In the genomic region with DNA sequence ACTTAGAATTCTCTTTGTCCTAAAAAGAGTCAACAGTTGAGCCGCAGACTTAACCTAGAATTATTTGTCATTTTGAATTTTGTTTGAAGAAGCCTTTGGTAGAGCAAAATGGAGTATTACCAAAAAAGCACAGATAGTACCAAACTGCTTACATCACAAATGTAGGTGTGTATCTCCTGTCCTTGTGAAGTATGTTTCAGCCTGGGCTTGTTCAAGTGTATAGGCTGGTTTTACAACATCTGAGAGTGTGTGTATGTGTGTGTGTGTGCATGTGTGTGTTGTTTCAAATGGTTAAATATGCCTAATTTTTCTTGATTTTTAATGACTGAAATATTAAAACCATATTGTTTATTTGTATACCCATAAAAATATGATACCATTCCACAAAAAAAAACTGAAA, we compare ENCODE assay signal across 14 cellular contexts.
DNase-seq lines count a peak whose midpoint lies in the region; ATAC-seq and TF ChIP-seq lines count a peak whose summit lies in the region.
"Had no signal": no experiment of that assay in that cellular context is flagged by ENCODE, and none has a peak within 500 bp of the region (broad histone marks: within the 10 kb centered on the region; RNA-seq: fewer than 3 reads in every experiment).

No MANE protein-coding gene starts in this region.

- H3K9me3 ChIP-seq in breast epithelium: no peaks in the 10 kb centered on the region

- H3K27ac Mint-ChIP-seq in nephron (peak overlapping the region in 2 of 3 experiments; percentile 95 to 96), Calu3 (ENCODE audit: unreplicated experiment) (no peak overlapping the region)
- H3K27ac Mint-ChIP-seq in stimulated activated naive B cell treated with anti-CD40 and anti-IgM and Interleukin-4, amounts not matched to agents 10 μg/mL and 1 μg/mL and 100 μg/mL, for 72 hours: no peak overlapping the region
- H3K27ac Mint-ChIP-seq: neural progenitor cell had no signal

- H3K27me3 ChIP-seq in ACC112 (ENCODE audit: insufficient read depth, low read length) (no peaks in the 10 kb centered on the region), breast epithelium (no peaks in the 10 kb centered on the region)
- H3K27me3 ChIP-seq: brain microvascular endothelial cell, neural progenitor cell had no signal

- no TSS peak for BruUV-seq in Calu3 (replicated peaks; lab: Mats Ljungman, UMichigan)

- H2AFZ ChIP-seq in ACC112 (ENCODE audit: low read length, unreplicated experiment): no peak overlapping the region
- H2AFZ ChIP-seq: neural progenitor cell had no signal

- H3K79me2 ChIP-seq in ACC112 (ENCODE audit: control insufficient read depth, insufficient read depth, low read length, unreplicated experiment): no peaks in the 10 kb centered on the region

- peaks cover 47% of the 10 kb centered on the region for H3K4me1 Mint-ChIP-seq in nephron
- peaks cover 0 to 3% of the 10 kb centered on the region in 2 donors for H3K4me1 Mint-ChIP-seq in stimulated activated naive B cell treated with anti-CD40 and anti-IgM and Interleukin-4, amounts not matched to agents 10 μg/mL and 1 μg/mL and 100 μg/mL, for 72 hours
- peaks cover 17% of the 10 kb centered on the region for H3K4me1 Mint-ChIP-seq in Calu3 (ENCODE audit: low read depth, unreplicated experiment)

- DNase-seq in NCI-H510A treated with DMSO at 0.1 percent for 48 hours (lab: John Stamatoyannopoulos, UW): peak; percentile 31
- DNase-seq in breast epithelium (ENCODE audit: low spot score in 2 of 2): no peak
- no peak for DNase-seq in Right ventricle myocardium inferior (ENCODE audit: missing footprints)
- no peak for DNase-seq in stimulated activated naive B cell treated with anti-CD40 and anti-IgM and Interleukin-4, amounts not matched to agents 10 μg/mL and 1 μg/mL and 100 μg/mL, for 72 hours
- no peak for DNase-seq in Calu3
- DNase-seq: NCI-H82 had no signal

- H3K4me3 ChIP-seq in ACC112 (ENCODE audit: low read depth, low read length) (no peak overlapping the region), breast epithelium (no peak overlapping the region)
- H3K4me3 ChIP-seq: neural progenitor cell had no signal

- H3K36me3 Mint-ChIP-seq in nephron (ENCODE audit: low read depth) (no peaks in the 10 kb centered on the region), Calu3 (ENCODE audit: insufficient read depth, unreplicated experiment) (peaks cover 4% of the 10 kb centered on the region)
- peaks cover 0 to 3% of the 10 kb centered on the region in 2 donors for H3K36me3 Mint-ChIP-seq in stimulated activated naive B cell treated with anti-CD40 and anti-IgM and Interleukin-4, amounts not matched to agents 10 μg/mL and 1 μg/mL and 100 μg/mL, for 72 hours
- H3K36me3 Mint-ChIP-seq: activated CD4-positive, alpha-beta memory T cell treated with anti-CD3 and anti-CD28 coated beads for 36 hours; neural progenitor cell had no signal

- no peak for TF ChIP-seq POLR2A in breast epithelium (IDR thresholded peaks at IDR 0.05)

- CTCF ChIA-PET in Calu3 (lab: Charles Lee): no interaction called here

- no peak overlapping the region for H3K4me3 Mint-ChIP-seq in nephron
- H3K4me3 Mint-ChIP-seq in stimulated activated naive B cell treated with anti-CD40 and anti-IgM and Interleukin-4, amounts not matched to agents 10 μg/mL and 1 μg/mL and 100 μg/mL, for 72 hours: no peak overlapping the region
- H3K4me3 Mint-ChIP-seq in Calu3 (ENCODE audit: low read depth, unreplicated experiment): no peak overlapping the region
- H3K4me3 Mint-ChIP-seq: neural progenitor cell had no signal

- peaks cover under 1% of the 10 kb centered on the region for H3K9me3 Mint-ChIP-seq in nephron
- H3K9me3 Mint-ChIP-seq in stimulated activated naive B cell treated with anti-CD40 and anti-IgM and Interleukin-4, amounts not matched to agents 10 μg/mL and 1 μg/mL and 100 μg/mL, for 72 hours: no peaks in the 10 kb centered on the region
- H3K9me3 Mint-ChIP-seq in Calu3 (ENCODE audit: low read depth, unreplicated experiment): no peaks in the 10 kb centered on the region
- H3K9me3 Mint-ChIP-seq: activated CD4-positive, alpha-beta memory T cell treated with anti-CD3 and anti-CD28 coated beads for 36 hours; activated naive CD4-positive, alpha-beta T cell treated with anti-CD3 and anti-CD28 coated beads, Interleukin-2, amount 50 U/mL, for 72 hours; neural progenitor cell; stimulated activated naive CD8-positive, alpha-beta T cell treated with anti-CD3 and anti-CD28 coated beads, Interleukin-15, amount 100 ng/mL, for 72 hours had no signal

- peak overlapping the region; percentile 40 for H3K27ac ChIP-seq in ACC112 (ENCODE audit: low read depth, low read length)
- peak overlapping the region; percentile 15 to 40 for H3K27ac ChIP-seq in breast epithelium
- H3K27ac ChIP-seq: brain microvascular endothelial cell, neural progenitor cell had no signal

- intact Hi-C loops in breast epithelium (cut with DNase I; ENCODE audit: low total_unique reads): no loop called here
- intact Hi-C loops in Right ventricle myocardium inferior (cut with DNase I): no loop called here
- intact Hi-C loops in Calu3 (cut with micrococcal nuclease; ENCODE audit: unreplicated experiment): no loop called here

- peaks cover 35% of the 10 kb centered on the region for H3K4me1 ChIP-seq in ACC112 (ENCODE audit: control insufficient read depth, insufficient read depth, low read length, unreplicated experiment)
- peaks cover 0 to 7% of the 10 kb centered on the region in 2 donors for H3K4me1 ChIP-seq in breast epithelium
- H3K4me1 ChIP-seq: neural progenitor cell had no signal

- ATAC-seq in Right ventricle myocardium inferior (no peak), HG02840 (IDR thresholded peaks at IDR 0.05; ENCODE audit: low FRiP score, unreplicated experiment) (no peak)
- no peak for ATAC-seq in stimulated activated naive B cell treated with anti-CD40 and anti-IgM and Interleukin-4, amounts not matched to agents 10 μg/mL and 1 μg/mL and 100 μg/mL, for 72 hours (replicated peaks)

- no peaks in the 10 kb centered on the region for H3K27me3 Mint-ChIP-seq in nephron (ENCODE audit: low read depth)
- no peaks in the 10 kb centered on the region for H3K27me3 Mint-ChIP-seq in stimulated activated naive B cell treated with anti-CD40 and anti-IgM and Interleukin-4, amounts not matched to agents 10 μg/mL and 1 μg/mL and 100 μg/mL, for 72 hours
- no peaks in the 10 kb centered on the region for H3K27me3 Mint-ChIP-seq in Calu3 (ENCODE audit: unreplicated experiment)

- H3K36me3 ChIP-seq in ACC112 (ENCODE audit: insufficient read depth, low read length): no peaks in the 10 kb centered on the region
- no peaks in the 10 kb centered on the region for H3K36me3 ChIP-seq in breast epithelium
- H3K36me3 ChIP-seq: brain microvascular endothelial cell, neural progenitor cell had no signal

- no peak for TF ChIP-seq CTCF in breast epithelium (IDR thresholded peaks at IDR 0.05)
- no peak for TF ChIP-seq CTCF in nephron (IDR thresholded peaks at IDR 0.05; ENCODE audit: unreplicated experiment in 3 of 3)
- TF ChIP-seq CTCF in Calu3 (IDR thresholded peaks at IDR 0.05; ENCODE audit: unreplicated experiment): no peak

Comparison
In these comparisons a context has a peak if more than half of its experiments do, and no peak if none do; other contexts are left out.
1. H3K27ac Mint-ChIP-seq: peak in nephron (2 of 3); none in stimulated activated naive B cell treated with anti-CD40 and anti-IgM and Interleukin-4, amounts not matched to agents 10 μg/mL and 1 μg/mL and 100 μg/mL, for 72 hours (single experiment) and Calu3 (single experiment).